ENCODE assay signal across 18 cellular contexts in genomic region chr2:136065907-136066306, GRCh38. TPM values are rescaled to one million over a fixed set of nuclear protein-coding genes. Genes with fewer than 3 reads are reported as not detected.
A peak's percentile ranks its signal among the peaks of the same experiment; 100 is the strongest.
DNase-seq lines count a peak whose midpoint lies in the region; ATAC-seq and TF ChIP-seq lines count a peak whose summit lies in the region.
"Had no signal": no experiment of that assay in that cellular context is flagged by ENCODE, and none has a peak within 500 bp of the region (broad histone marks: within the 10 kb centered on the region; RNA-seq: fewer than 3 reads in every experiment).

No MANE protein-coding gene starts in this region.

- TF ChIP-seq CTCF in Caco-2 (IDR thresholded peaks at IDR 0.05; ENCODE audit: insufficient read depth in 1 of 2, low read depth in 1 of 2, low read length in 1 of 2, severe bottlenecking in 1 of 2, unreplicated experiment in 1 of 2) (no peak), heart left ventricle (IDR thresholded peaks at IDR 0.05) (no peak)

- no peak for TF ChIP-seq POLR2A in heart left ventricle (IDR thresholded peaks at IDR 0.05)

- H3K27ac Mint-ChIP-seq in Caco-2 (ENCODE audit: unreplicated experiment) = peak overlapping the region; percentile 28
- peak overlapping the region; percentile 24 for H3K27ac Mint-ChIP-seq in activated T-helper 17 cell treated with anti-CD3 and anti-CD28 coated beads, Interleukin-2, amount 50 U/mL, for 72 hours
- H3K27ac Mint-ChIP-seq: dendritic cell treated with granulocyte-macrophage colony-stimulating factor and Interleukin-4, amounts not matched to agents 40 ng/mL and 50 ng/mL, for 4 days had no signal

- H3K27me3 ChIP-seq in Caco-2 (replicated peaks; ENCODE audit: control insufficient read depth, insufficient read depth, low read length) = no peaks in the 10 kb centered on the region
- H3K27me3 ChIP-seq in heart left ventricle = no peaks in the 10 kb centered on the region

- H3K4me3 Mint-ChIP-seq in Caco-2 (ENCODE audit: unreplicated experiment) = no peak overlapping the region
- peak overlapping the region; percentile 42 for H3K4me3 Mint-ChIP-seq in activated T-helper 17 cell treated with anti-CD3 and anti-CD28 coated beads, Interleukin-2, amount 50 U/mL, for 72 hours
- H3K4me3 Mint-ChIP-seq: dendritic cell treated with granulocyte-macrophage colony-stimulating factor and Interleukin-4, amounts not matched to agents 40 ng/mL and 50 ng/mL, for 4 days had no signal

- no peaks in the 10 kb centered on the region; the same call in 1 of the 2 replicates for H3K9me3 ChIP-seq in Caco-2
- H3K9me3 ChIP-seq in heart left ventricle = no peaks in the 10 kb centered on the region
- H3K9me3 ChIP-seq: lower lobe of right lung, prostate gland had no signal

- POLR2A ChIA-PET in Caco-2 (lab: Charles Lee) = no interaction called here

- H3K9me3 Mint-ChIP-seq in Caco-2 (ENCODE audit: unreplicated experiment) = peaks cover 17% of the 10 kb centered on the region
- H3K9me3 Mint-ChIP-seq in activated T-helper 17 cell treated with anti-CD3 and anti-CD28 coated beads, Interleukin-2, amount 50 U/mL, for 72 hours = no peaks in the 10 kb centered on the region
- H3K9me3 Mint-ChIP-seq: dendritic cell treated with granulocyte-macrophage colony-stimulating factor and Interleukin-4, amounts not matched to agents 40 ng/mL and 50 ng/mL, for 4 days had no signal

- peaks cover 19% of the 10 kb centered on the region for H3K4me1 ChIP-seq in Caco-2
- H3K4me1 ChIP-seq in heart left ventricle = peaks cover 0 to 11% (median 0%) of the 10 kb centered on the region in 12 donors
- H3K4me1 ChIP-seq: lower lobe of right lung, prostate gland had no signal

- no peaks in the 10 kb centered on the region for H3K36me3 ChIP-seq in Caco-2 (ENCODE audit: control insufficient read depth, insufficient read depth, low read length)
- no peaks in the 10 kb centered on the region for H3K36me3 ChIP-seq in heart left ventricle
- H3K36me3 ChIP-seq: lower lobe of right lung, prostate gland had no signal

- peaks cover 11% of the 10 kb centered on the region for H3K4me1 Mint-ChIP-seq in Caco-2 (ENCODE audit: low read depth, unreplicated experiment)
- H3K4me1 Mint-ChIP-seq in activated T-helper 17 cell treated with anti-CD3 and anti-CD28 coated beads, Interleukin-2, amount 50 U/mL, for 72 hours = peaks cover 39% of the 10 kb centered on the region

- ATAC-seq in GM19324 (IDR thresholded peaks at IDR 0.05; ENCODE audit: low FRiP score, unreplicated experiment) (peak; percentile 72), HG02763 (IDR thresholded peaks at IDR 0.05; ENCODE audit: unreplicated experiment) (peak; percentile 74), HG02852 (IDR thresholded peaks at IDR 0.05; ENCODE audit: unreplicated experiment) (no peak), heart left ventricle (no peak)
- no peak for ATAC-seq in activated T-helper 17 cell treated with anti-CD3 and anti-CD28 coated beads, Interleukin-2, amount 50 U/mL, for 72 hours (replicated peaks)
- ATAC-seq: lower lobe of right lung, SK-N-SH treated with all-trans-retinoic acid at 6 μM for 48 hours had no signal

- H3K4me3 ChIP-seq in Caco-2 (ENCODE audit: low read depth, low read length) (no peak overlapping the region), heart left ventricle (no peak overlapping the region)
- H3K4me3 ChIP-seq: lower lobe of right lung, prostate gland had no signal

- no peaks in the 10 kb centered on the region for H3K36me3 Mint-ChIP-seq in Caco-2 (ENCODE audit: insufficient read depth, unreplicated experiment)
- H3K36me3 Mint-ChIP-seq in activated T-helper 17 cell treated with anti-CD3 and anti-CD28 coated beads, Interleukin-2, amount 50 U/mL, for 72 hours (ENCODE audit: low read depth) = no peaks in the 10 kb centered on the region

- CTCF ChIA-PET in Caco-2 (lab: Charles Lee) = no interaction called here

- H3K27ac ChIP-seq in heart left ventricle = no peak overlapping the region
- H3K27ac ChIP-seq: HL-60, lower lobe of right lung, prostate gland had no signal

- no peaks in the 10 kb centered on the region for H3K27me3 Mint-ChIP-seq in Caco-2 (ENCODE audit: insufficient read depth, unreplicated experiment)
- H3K27me3 Mint-ChIP-seq in activated T-helper 17 cell treated with anti-CD3 and anti-CD28 coated beads, Interleukin-2, amount 50 U/mL, for 72 hours = no peaks in the 10 kb centered on the region

- peak in 1 of 2 experiments; percentile 3 for DNase-seq in Caco-2
- no peak for DNase-seq in KG1 (lab: John Stamatoyannopoulos, UW)
- no peak for DNase-seq in heart left ventricle
- no peak for DNase-seq in 8988T
- DNase-seq: AML-193, foreskin melanocyte, GDM1, lower lobe of right lung, MM.1S, NCI-H774 had no signal

- no TSS peak for BruUV-seq in Caco-2 (replicated peaks; lab: Mats Ljungman, UMichigan)

- intact Hi-C loops in Caco-2 (cut with micrococcal nuclease; ENCODE audit: unreplicated experiment) (no loop called here), heart left ventricle (cut with DNase I) (no loop called here)

- WGBS in heart left ventricle, 4 donors = 89 to 93% (median 91%) methylated on average over 3 of the region's 3 CpGs

RNA-seq across cellular contexts. Expression of gene CXCR4, which starts 52.0 kb away (rescaled TPM):
- 1.00 and 1.4 TPM in 2 replicates for total RNA-seq in Caco-2 (2022)
- 100 to 1,000 TPM; 330 to 360 TPM for total RNA-seq in activated T-helper 17 cell treated with anti-CD3 and anti-CD28 coated beads, Interleukin-2, amount 50 U/mL, for 72 hours
- 10 to 100 TPM in 2 of 9 donors, 1 to 10 TPM in 7; 1.2 to 21.3 (median 3.7) TPM for total RNA-seq in heart left ventricle
- 1 to 10 TPM; 1.1 to 4.3 TPM for polyA plus RNA-seq in heart left ventricle

Comparison
In these comparisons a context has a peak if more than half of its experiments do, and no peak if none do; other contexts are left out.
1. ATAC-seq: peak in GM19324 (single experiment) and HG02763 (single experiment); none in activated T-helper 17 cell treated with anti-CD3 and anti-CD28 coated beads, Interleukin-2, amount 50 U/mL, for 72 hours (single experiment), HG02852 (single experiment) and heart left ventricle (0 of 4).
2. RNA of gene CXCR4, which starts 52.0 kb away (total RNA-seq): 330 to 360 TPM in activated T-helper 17 cell treated with anti-CD3 and anti-CD28 coated beads, Interleukin-2, amount 50 U/mL, for 72 hours; 1.2 to 21.3 TPM in heart left ventricle and 1.00 to 1.4 TPM in Caco-2; every median in the first group is over 10 times any median in the second.